ENCODE assay signal across 8 cellular contexts in the genomic region with DNA sequence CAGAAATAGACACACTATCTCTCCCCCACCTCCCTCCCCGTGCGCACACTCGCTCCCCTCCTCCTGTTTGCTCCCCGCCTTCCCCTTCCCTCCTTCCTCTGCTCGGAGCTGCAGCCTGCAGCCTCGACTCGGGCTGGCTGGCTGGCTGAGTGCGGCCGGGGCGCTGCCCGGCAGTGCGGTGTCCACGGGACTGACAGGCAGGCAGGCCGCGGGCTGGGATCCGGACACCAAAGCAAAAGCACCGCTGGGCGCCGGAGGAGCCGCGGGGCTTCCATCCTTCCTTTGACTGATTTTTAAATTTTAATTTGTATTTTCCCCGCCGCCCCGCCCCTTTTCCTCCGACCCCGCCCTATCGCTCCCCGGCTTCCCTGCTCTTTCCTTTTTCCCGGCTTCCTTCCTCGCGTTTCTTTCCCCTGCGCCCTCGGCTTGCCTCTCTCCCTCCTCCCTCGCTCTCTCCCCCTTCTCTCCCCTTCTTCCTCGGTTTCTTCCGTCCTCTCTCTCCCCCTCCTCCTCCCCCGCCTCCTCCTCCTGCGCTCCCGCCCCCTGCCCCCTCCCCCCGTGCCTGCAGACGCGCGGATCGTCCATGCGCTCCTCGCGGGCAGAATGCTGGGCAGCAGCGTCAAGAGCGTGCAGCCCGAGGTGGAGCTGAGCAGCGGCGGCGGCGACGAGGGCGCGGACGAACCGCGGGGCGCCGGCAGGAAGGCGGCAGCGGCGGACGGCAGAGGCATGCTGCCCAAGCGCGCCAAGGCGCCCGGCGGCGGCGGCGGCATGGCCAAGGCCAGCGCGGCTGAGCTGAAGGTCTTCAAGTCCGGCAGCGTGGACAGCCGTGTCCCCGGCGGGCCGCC.
DNase-seq lines count a peak whose midpoint lies in the region; ATAC-seq and TF ChIP-seq lines count a peak whose summit lies in the region.

No MANE protein-coding gene starts in this region.

- TF ChIP-seq CTCF in brain (conservative IDR thresholded peaks at IDR 0.05) (no peak), spleen (IDR thresholded peaks at IDR 0.05 in 8 of 11, conservative IDR thresholded peaks at IDR 0.05 in 3 of 11) (no peak)

- H3K36me3 ChIP-seq in iPS-20b (ENCODE audit: insufficient read depth, low read depth, low read length) (no peaks in the 10 kb centered on the region), spleen (no peaks in the 10 kb centered on the region)

- H3K27ac ChIP-seq in iPS-20b (ENCODE audit: low read length) = no peak overlapping the region
- no peak overlapping the region for H3K27ac ChIP-seq in spleen

- intact Hi-C loops in spleen (cut with DNase I; ENCODE audit: low total_unique reads) = no loop called here

- H3K9me3 ChIP-seq in iPS-20b (ENCODE audit: insufficient read depth, low read depth, low read length) (no peaks in the 10 kb centered on the region), spleen (no peaks in the 10 kb centered on the region)

- H3K27me3 ChIP-seq in iPS-20b (ENCODE audit: insufficient read depth, low read length) = peaks cover 51% of the 10 kb centered on the region
- peaks cover 0 to 52% (median 23%) of the 10 kb centered on the region in 7 donors for H3K27me3 ChIP-seq in spleen (replicated peaks in 1 of 7)

- H3K4me3 Mint-ChIP-seq in brain = peak overlapping the region; percentile 93 to 96 (median 95)

- DNase-seq in Daoy (ENCODE audit: low read depth) (peak; percentile 82), NCI-H1436 treated with DMSO at 0.1 percent for 48 hours (lab: John Stamatoyannopoulos, UW) (peak; percentile 31), spleen (no peak), NK-92 (lab: John Stamatoyannopoulos, UW; ENCODE audit: unreplicated experiment) (no peak)

- peaks cover 29% of the 10 kb centered on the region for H3K27me3 Mint-ChIP-seq in brain

- H3K9ac ChIP-seq in iPS-20b (ENCODE audit: low read depth, low read length) = peak overlapping the region; percentile 63; the same call in 1 of the 2 replicates

- H3K4me1 Mint-ChIP-seq in brain = peaks cover 64% of the 10 kb centered on the region

- H3K27ac Mint-ChIP-seq in brain = peak overlapping the region; percentile 42 to 100 (median 95)

- H3K4me3 ChIP-seq in iPS-20b (ENCODE audit: low read length) (peak overlapping the region; percentile 82), spleen (peak overlapping the region in 7 of 8 donors; percentile 15 to 66 (median 38))

- no peak for ATAC-seq in HG03439 (IDR thresholded peaks at IDR 0.05; ENCODE audit: unreplicated experiment)
- ATAC-seq in GM21447 (IDR thresholded peaks at IDR 0.05; ENCODE audit: unreplicated experiment) = no peak

- H3K4me1 ChIP-seq in iPS-20b (ENCODE audit: insufficient read depth, low read length) (peaks cover 19% of the 10 kb centered on the region; the same call in 1 of the 2 replicates), spleen (peaks cover 0 to 36% (median 22%) of the 10 kb centered on the region in 6 donors)

- H3K36me3 Mint-ChIP-seq in brain = peaks cover 11% of the 10 kb centered on the region

- no peak for TF ChIP-seq POLR2A in spleen (IDR thresholded peaks at IDR 0.05)

- peaks cover 0 to 3% (median 0%) of the 10 kb centered on the region in 5 experiments for H3K9me3 Mint-ChIP-seq in brain

- 2 to 5% (median 3%) methylated on average over 46 to 82 of the region's 82 CpGs for WGBS in spleen, 5 donors

Comparison
In these comparisons a context has a peak if more than half of its experiments do, and no peak if none do; other contexts are left out.
1. DNase-seq: peak in Daoy (single experiment) and NCI-H1436 treated with DMSO at 0.1 percent for 48 hours (single experiment); none in spleen (single experiment) and NK-92 (single experiment).